Comparison of ENCODE assay signal across 20 cellular contexts in the genomic region with DNA sequence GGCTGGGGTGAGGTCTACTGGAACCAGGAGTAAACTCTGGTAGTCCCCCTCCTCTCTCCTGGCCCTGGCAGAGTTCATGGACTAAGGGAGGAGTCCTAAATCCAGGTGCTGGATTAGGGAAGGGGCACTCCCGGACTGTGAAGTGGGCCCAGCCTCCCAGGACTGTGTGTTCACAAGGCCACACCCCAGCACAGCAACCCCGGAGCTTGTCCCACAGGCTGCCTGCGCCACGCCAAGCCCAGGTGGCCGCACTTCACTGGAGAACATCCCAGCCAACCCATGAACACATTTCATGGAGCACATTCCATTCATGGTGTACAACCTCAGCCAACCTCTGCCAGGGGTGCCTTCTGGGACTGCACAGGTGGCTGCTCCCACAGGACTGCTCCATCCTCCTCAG. TPM values are rescaled to one million over a fixed set of nuclear protein-coding genes. Genes with fewer than 3 reads are reported as not detected.
"Had no signal": no experiment of that assay in that cellular context is flagged by ENCODE, and none has a peak within 500 bp of the region (broad histone marks: within the 10 kb centered on the region; RNA-seq: fewer than 3 reads in every experiment).

No MANE protein-coding gene starts in this region.

- H3K9me3 ChIP-seq: heart left ventricle, left ventricle myocardium inferior, sigmoid colon, thoracic aorta, transverse colon had no signal

- DNase-seq: central memory CD4-positive, alpha-beta T cell; effector memory CD4-positive, alpha-beta T cell; heart left ventricle; hippocampal formation; kidney glomerular epithelial cell; left ventricle myocardium inferior; mesendoderm; naive thymus-derived CD8-positive, alpha-beta T cell; occipital lobe; sigmoid colon; stimulated activated CD4-positive, alpha-beta T cell treated with anti-CD3 and anti-CD28 coated beads, Interleukin-2, amount 100 ng/mL, for 48 hours; transverse colon had no signal

- H2AFZ ChIP-seq: neural progenitor cell had no signal

- H3K27ac ChIP-seq: heart left ventricle, left ventricle myocardium inferior, neural progenitor cell, sigmoid colon, skin epidermis, thoracic aorta, transverse colon had no signal

- H3K4me3 ChIP-seq: heart left ventricle, left ventricle myocardium inferior, neural progenitor cell, sigmoid colon, skin epidermis, thoracic aorta, transverse colon had no signal

- H3K4me2 ChIP-seq: neural progenitor cell had no signal

- H3K27me3 ChIP-seq: heart left ventricle, neural progenitor cell, sigmoid colon, transverse colon had no signal

- H3K4me1 ChIP-seq: neural progenitor cell, sigmoid colon had no signal

- FAIRE-seq: endometrium, frontal cortex, urothelium cell line had no signal

- ATAC-seq: esophagus mucosa; heart left ventricle; naive thymus-derived CD8-positive, alpha-beta T cell; stimulated activated effector memory CD8-positive, alpha-beta T cell treated with anti-CD3 and anti-CD28 coated beads, Interleukin-12 subunit alpha, Interleukin-12 subunit beta, amount 100 ng/mL, for 72 hours had no signal

- H3K36me3 ChIP-seq: neural progenitor cell had no signal

RNA-seq across cellular contexts. Expression of a gene that starts 8.2 kb away (rescaled TPM):
- polyA plus RNA-seq: naive thymus-derived CD8-positive, alpha-beta T cell had no signal
